Comparison of ENCODE assay signal across 13 cellular contexts in the genomic region with DNA sequence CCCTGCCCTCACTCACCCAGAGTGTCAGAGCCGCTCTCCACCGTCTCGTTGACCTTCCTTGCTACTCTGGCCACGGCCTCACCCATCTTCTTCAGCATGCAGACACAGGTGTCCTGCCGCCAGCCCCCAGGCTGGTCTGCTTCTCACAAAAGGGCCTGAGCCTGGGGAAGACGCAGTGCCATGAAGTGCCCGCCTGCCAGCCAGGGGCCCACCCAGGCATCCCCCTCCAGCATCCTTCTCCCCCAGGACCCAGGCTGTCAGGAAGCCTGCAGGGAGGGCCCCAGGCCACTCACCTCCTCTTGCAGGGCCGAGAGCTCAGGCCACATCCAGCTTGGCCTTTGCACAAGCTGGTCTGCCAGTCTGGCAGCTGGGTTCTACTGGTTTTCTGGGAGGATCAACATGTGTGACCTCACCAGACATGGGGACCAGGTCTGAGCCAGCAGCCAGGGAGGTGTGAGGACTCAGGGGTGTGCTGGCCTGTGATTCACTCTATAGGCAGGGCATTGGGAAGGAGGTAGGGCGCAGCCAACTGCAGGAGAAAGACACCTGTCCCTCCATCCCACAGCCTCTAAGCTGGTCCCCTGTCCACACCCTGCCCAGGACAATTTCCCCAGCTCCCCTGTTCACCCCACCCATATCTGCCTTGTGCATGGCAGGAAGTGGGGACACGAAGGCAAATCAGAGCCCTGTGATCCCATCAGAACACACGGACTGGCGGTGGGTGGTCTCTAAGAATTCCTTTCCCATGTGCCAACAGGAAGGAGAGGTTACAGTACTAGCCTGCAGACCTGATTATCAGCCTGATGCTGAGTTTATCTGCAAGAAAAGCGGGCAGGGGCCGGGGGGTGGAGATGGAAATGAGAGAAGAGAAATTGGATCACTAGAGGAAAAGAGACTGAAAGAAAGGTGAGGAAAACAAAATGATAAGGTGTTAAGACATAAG. TPM values are rescaled to one million over a fixed set of nuclear protein-coding genes. Genes with fewer than 3 reads are reported as not detected.
DNase-seq lines count a peak whose midpoint lies in the region; ATAC-seq and TF ChIP-seq lines count a peak whose summit lies in the region.
"Had no signal": no experiment of that assay in that cellular context is flagged by ENCODE, and none has a peak within 500 bp of the region (broad histone marks: within the 10 kb centered on the region; RNA-seq: fewer than 3 reads in every experiment).

No MANE protein-coding gene starts in this region.

- ATAC-seq in HCT116 (no peak), GM19455 (IDR thresholded peaks at IDR 0.05; ENCODE audit: unreplicated experiment) (no peak)
- ATAC-seq: left ventricle myocardium superior; natural killer cell; stimulated activated naive CD8-positive, alpha-beta T cell treated with anti-CD3 and anti-CD28 coated beads, Interleukin-15, Interleukin-2, amounts not matched to agents 100 U/mL and 50 U/mL, for 24 hours had no signal

- H3K36me3 ChIP-seq in HCT116 (ENCODE audit: control insufficient read depth in 1 of 2, insufficient read depth in 2 of 2, low read length in 2 of 2), result peaks cover 0 to 5% of the 10 kb centered on the region in 2 experiments; a peak in 1 of 4 replicates
- H3K36me3 ChIP-seq in SJCRH30, result no peaks in the 10 kb centered on the region
- H3K36me3 ChIP-seq in esophagus (ENCODE audit: control insufficient read depth in 2 of 2, insufficient read depth in 2 of 2, low read length in 1 of 2), result peaks cover 0 to 6% of the 10 kb centered on the region in 2 donors
- peaks cover 13 to 28% (median 20%) of the 10 kb centered on the region in 3 donors for H3K36me3 ChIP-seq in skeletal muscle tissue (ENCODE audit: control insufficient read depth in 3 of 3, insufficient read depth in 3 of 3, low read length in 3 of 3)

- POLR2A ChIA-PET in HCT116 (lab: Charles Lee), result no interaction called here

- CTCF ChIA-PET in HCT116 (lab: Charles Lee), result interaction anchor here (1.0 to 2.9 kb wide), 3 partner anchors 11 to 12 kb away, joined by 4 to 18 read pairs (median 4); no protein-coding TSS in a partner anchor

- RAD21 ChIA-PET in HCT116 (lab: Charles Lee; ENCODE audit: low non-redundant PET in 1 of 2, low total read pairs in 2 of 2, uncharacterized antibody in 2 of 2, unreplicated experiment in 2 of 2), result interaction anchor here in 1 of 2 experiments (0.9 kb wide), 1 partner anchor 155 kb away, joined by 3 read pairs; no protein-coding TSS in a partner anchor

- TF ChIP-seq CTCF in HCT116 (IDR thresholded peaks at IDR 0.05 in 2 of 3, conservative IDR thresholded peaks at IDR 0.05 in 1 of 3; ENCODE audit: borderline replicate concordance in 1 of 3, insufficient read depth in 1 of 3, low read depth in 2 of 3, low read length in 2 of 3) (no peak), GM13977 (IDR thresholded peaks at IDR 0.05; ENCODE audit: extremely low read depth, insufficient read depth, missing control alignments) (no peak)

- H3K9ac ChIP-seq in HCT116 (ENCODE audit: low read length), result peak overlapping the region; percentile 34; the same call in 1 of the 2 replicates
- peak overlapping the region in 2 of 3 donors; percentile 55 to 62 for H3K9ac ChIP-seq in skeletal muscle tissue (ENCODE audit: low read depth in 1 of 3, low read length in 3 of 3)

- no peak for TF ChIP-seq RAD21 in HCT116 (IDR thresholded peaks at IDR 0.05; ENCODE audit: low read depth)

- no peak overlapping the region for H2AFZ ChIP-seq in HCT116 (ENCODE audit: low read depth, low read length, poor library complexity, severe bottlenecking)
- H2AFZ ChIP-seq: hepatocyte had no signal

- 90 to 93% methylated on average over 14 of the region's 14 CpGs for WGBS in esophagus, 2 donors

- peaks cover 12% of the 10 kb centered on the region for H3K79me2 ChIP-seq in HCT116 (ENCODE audit: insufficient read depth, low read length)
- H3K79me2 ChIP-seq: hepatocyte had no signal

- intact Hi-C loops in HCT116 (cut with micrococcal nuclease), result no loop called here

- H3K9me3 ChIP-seq in HCT116 (ENCODE audit: control insufficient read depth in 1 of 2, insufficient read depth in 1 of 2, low read depth in 1 of 2, low read length in 2 of 2), result peaks cover 0 to 8% of the 10 kb centered on the region in 2 experiments; a peak in 1 of 4 replicates
- H3K9me3 ChIP-seq in SJCRH30 (replicated peaks), result no peaks in the 10 kb centered on the region
- peaks cover 0 to 2% of the 10 kb centered on the region in 2 donors for H3K9me3 ChIP-seq in esophagus (ENCODE audit: control insufficient read depth in 2 of 2, insufficient read depth in 1 of 2, low read depth in 1 of 2, low read length in 1 of 2)
- H3K9me3 ChIP-seq in skeletal muscle tissue (ENCODE audit: control insufficient read depth in 3 of 3, low read length in 3 of 3), result peaks cover 0 to 2% (median 0%) of the 10 kb centered on the region in 3 donors

- H3K4me3 ChIP-seq in HCT116 (replicated peaks in 1 of 2; ENCODE audit: low read depth in 1 of 2, low read length in 2 of 2) (no peak overlapping the region), SJCRH30 (no peak overlapping the region), esophagus (ENCODE audit: low read depth in 1 of 2, low read length in 2 of 2) (peak overlapping the region in 1 of 2 donors; percentile 27), skeletal muscle tissue (ENCODE audit: low read length in 3 of 3) (peak overlapping the region; percentile 9 to 14 (median 13))
- H3K4me3 ChIP-seq: hepatocyte had no signal

- DNase-seq in HCT116 (ENCODE audit: low read depth, low spot score) (no peak), SJCRH30 (peak; percentile 18 to 22), GM13977 (ENCODE audit: low spot score) (no peak)
- DNase-seq in stimulated activated naive CD4-positive, alpha-beta T cell treated with Interleukin-2 at 50 U/mL for 16 hours (lab: John Stamatoyannopoulos, UW), result no peak
- DNase-seq: CD8-positive, alpha-beta memory T cell; GF-D8; left ventricle myocardium superior; natural killer cell; stimulated activated naive CD8-positive, alpha-beta T cell treated with anti-CD3 and anti-CD28 coated beads, Interleukin-15, Interleukin-2, amounts not matched to agents 100 U/mL and 50 U/mL, for 24 hours had no signal

- H3K4me2 ChIP-seq in HCT116 (ENCODE audit: low read length), result peak overlapping the region; percentile 73
- H3K4me2 ChIP-seq: hepatocyte had no signal

- no peak for TF ChIP-seq POLR2A in HCT116 (IDR thresholded peaks at IDR 0.05; ENCODE audit: borderline replicate concordance, extremely low read depth, insufficient read depth, insufficient read length)

- no peaks in the 10 kb centered on the region for H3K9me2 ChIP-seq in HCT116 (ENCODE audit: insufficient read depth)

- H3K4me1 ChIP-seq in HCT116 (ENCODE audit: control insufficient read depth in 1 of 2, insufficient read depth in 2 of 2, low read length in 2 of 2) (peaks cover 29 to 49% of the 10 kb centered on the region in 2 experiments), SJCRH30 (peaks cover 19% of the 10 kb centered on the region), esophagus (ENCODE audit: control insufficient read depth in 2 of 2, insufficient read depth in 2 of 2, low read length in 1 of 2) (peaks cover 0 to 9% of the 10 kb centered on the region in 2 donors), skeletal muscle tissue (ENCODE audit: control insufficient read depth in 3 of 3, insufficient read depth in 3 of 3, low read length in 3 of 3) (peaks cover 46 to 64% (median 53%) of the 10 kb centered on the region in 3 donors)

- H3K27ac ChIP-seq in HCT116 (ENCODE audit: low read depth, low read length) (no peak overlapping the region), SJCRH30 (no peak overlapping the region; the same call in 1 of the 2 replicates), esophagus (ENCODE audit: low read depth in 2 of 2, low read length in 1 of 2) (peak overlapping the region; percentile 59 to 76), skeletal muscle tissue (ENCODE audit: low read depth, low read length) (peak overlapping the region; percentile 92)

- in situ Hi-C loops in GM13977 (cut with MboI; ENCODE audit: low pct_unique_long_range_greater_than_20kb, low sequenced_read_pairs, unreplicated experiment), result no loop called here

- no TSS peak for BruUV-seq in HCT116 (replicated peaks; lab: Mats Ljungman, UMichigan)

- no peaks in the 10 kb centered on the region for H3K27me3 ChIP-seq in HCT116 (ENCODE audit: insufficient read depth, low read length)
- H3K27me3 ChIP-seq in SJCRH30, result no peaks in the 10 kb centered on the region
- H3K27me3 ChIP-seq in esophagus (ENCODE audit: control insufficient read depth in 1 of 2, insufficient read depth in 2 of 2, low read length in 2 of 2), result no peaks in the 10 kb centered on the region
- no peaks in the 10 kb centered on the region for H3K27me3 ChIP-seq in skeletal muscle tissue (ENCODE audit: control insufficient read depth in 3 of 3, insufficient read depth in 3 of 3, low read length in 3 of 3)

- peaks cover 4% of the 10 kb centered on the region; the same call in 1 of the 2 replicates for H4K20me1 ChIP-seq in HCT116 (ENCODE audit: insufficient read depth)

TF ChIP-seq in HCT116, 20 proteins besides CTCF, POLR2A, EP300 and RAD21:
- TF ChIP-seq, protein P1, sequence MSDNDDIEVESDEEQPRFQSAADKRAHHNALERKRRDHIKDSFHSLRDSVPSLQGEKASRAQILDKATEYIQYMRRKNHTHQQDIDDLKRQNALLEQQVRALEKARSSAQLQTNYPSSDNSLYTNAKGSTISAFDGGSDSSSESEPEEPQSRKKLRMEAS (IDR thresholded peaks at IDR 0.05), result 0 out of 2 replicates have a peak, but pooled peaks have one; percentile 15
- no peak for TF ChIP-seq CEBPB (IDR thresholded peaks at IDR 0.05; ENCODE audit: low read depth)
TF ChIP-seq in HCT116: peak in this region for 1.

RNA-seq across cellular contexts. Expression of a gene that starts 5.7 kb away (rescaled TPM):
- total RNA-seq in HCT116 (2021; ENCODE audit: unreplicated experiment), result 19.5 TPM
- polyA plus RNA-seq in HCT116 (2012), result 20.5 and 21.4 TPM in 2 replicates
- 4.3 and 5.2 TPM in 2 replicates for total RNA-seq in SJCRH30 (2014; rRNA removed; shearing (Covaris generic))
- polyA plus RNA-seq in esophagus, result 10 to 100 TPM in 1 of 2 donors, 1 to 10 TPM in 1; 3.1 to 29.2 TPM
- total RNA-seq in skeletal muscle tissue, result 10.4 TPM

RNA-seq across cellular contexts. Expression of a gene that starts 27.2 kb away (rescaled TPM):
- 36.7 TPM for total RNA-seq in HCT116 (2021; ENCODE audit: unreplicated experiment)
- 7.4 and 10.1 TPM in 2 replicates for polyA plus RNA-seq in HCT116 (2012)
- 51.0 and 52.8 TPM in 2 replicates for total RNA-seq in SJCRH30 (2014; rRNA removed; shearing (Covaris generic))
- polyA plus RNA-seq in esophagus, result 10 to 100 TPM; 18.1 to 18.7 TPM
- total RNA-seq in skeletal muscle tissue, result 39.7 TPM

Comparison
In these comparisons a context has a peak if more than half of its experiments do, and no peak if none do; other contexts are left out.
1. DNase-seq: peak in SJCRH30 (2 of 2); none in HCT116 (single experiment), GM13977 (single experiment) and stimulated activated naive CD4-positive, alpha-beta T cell treated with Interleukin-2 at 50 U/mL for 16 hours (single experiment).
2. H3K27ac ChIP-seq: peak in esophagus (2 of 2) and skeletal muscle tissue (single experiment); none in HCT116 (single experiment) and SJCRH30 (single experiment).
3. H3K4me3 ChIP-seq: peak in skeletal muscle tissue (3 of 3); none in HCT116 (0 of 2) and SJCRH30 (single experiment).